In the genomic region with DNA sequence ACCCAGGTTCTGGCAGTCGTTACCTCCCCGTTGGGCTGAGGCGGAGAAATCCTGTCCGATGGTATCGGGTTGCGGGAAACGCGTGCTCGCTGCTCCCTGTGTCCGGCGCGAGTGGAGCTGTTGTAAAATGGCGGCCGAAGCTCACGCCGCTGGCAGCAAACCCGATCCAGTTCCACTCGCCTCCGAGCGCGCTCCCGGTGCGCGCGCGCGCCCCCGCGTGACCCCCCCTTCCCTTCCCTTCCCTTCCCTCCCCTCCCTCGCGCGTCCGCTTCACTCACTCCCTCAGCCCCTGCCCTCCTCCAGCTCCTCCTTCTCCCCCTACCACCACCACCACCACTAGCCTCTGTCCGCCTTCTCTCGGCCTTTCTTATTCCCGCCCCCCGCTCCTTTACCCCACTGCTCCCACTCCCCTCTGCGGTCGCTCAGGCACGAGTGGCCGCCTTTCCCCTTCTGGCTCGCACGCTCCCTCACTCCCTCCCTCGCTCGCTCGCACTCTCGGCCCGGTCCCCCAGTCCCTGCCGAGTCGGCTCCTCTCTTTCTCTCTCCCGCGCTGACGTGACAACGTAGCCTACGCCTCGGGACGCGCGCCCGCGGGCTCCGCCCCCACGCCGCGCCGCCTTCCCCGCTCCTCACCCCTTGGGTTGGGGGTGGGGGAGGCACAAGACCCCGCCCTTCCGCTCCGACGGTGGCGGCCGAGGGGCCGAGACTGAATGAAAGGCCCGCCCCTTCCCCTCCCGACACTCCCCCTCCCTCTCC, we compare ENCODE assay signal across 2 cellular contexts.
TF ChIP-seq lines count a peak whose summit lies in the region.

Gene SYNCRIP, minus strand, starts transcription at position 113 of the 756 bp plus-strand sequence. CDS start 1,447 bp downstream, outside the sequence.

TF ChIP-seq in HCT116, 20 proteins besides CTCF, POLR2A, EP300 and RAD21 (continued from another document):
- no peak for TF ChIP-seq SRF (IDR thresholded peaks at IDR 0.05; ENCODE audit: low read depth)
- TF ChIP-seq FOSL1 (IDR thresholded peaks at IDR 0.05; ENCODE audit: low read depth), result no peak
- no peak for TF ChIP-seq CEBPB (IDR thresholded peaks at IDR 0.05; ENCODE audit: low read depth)
- TF ChIP-seq EGR1 (IDR thresholded peaks at IDR 0.05; ENCODE audit: low read depth), result peak; percentile 82
- TF ChIP-seq REST (IDR thresholded peaks at IDR 0.05; ENCODE audit: low read depth), result no peak
- TF ChIP-seq JUND (IDR thresholded peaks at IDR 0.05), result peak; percentile 19; the same call in 1 of the 2 replicates
- TF ChIP-seq ZFX (IDR thresholded peaks at IDR 0.05), result no peak
- TF ChIP-seq ELF1 (IDR thresholded peaks at IDR 0.05; ENCODE audit: borderline replicate concordance, low read depth), result no peak
- peak; percentile 77 for TF ChIP-seq TCF7L2 (IDR thresholded peaks at IDR 0.05; ENCODE audit: borderline replicate concordance, extremely low read depth, insufficient read depth, insufficient read length)
- no peak; the same call in 1 of the 2 replicates for TF ChIP-seq CBX3 (IDR thresholded peaks at IDR 0.05; ENCODE audit: low read depth)
- peak; percentile 54; the same call in 1 of the 2 replicates for TF ChIP-seq MAX (IDR thresholded peaks at IDR 0.05)
- peak; percentile 79 for TF ChIP-seq YY1 (IDR thresholded peaks at IDR 0.05; ENCODE audit: extremely low read depth, insufficient replicate concordance, low read depth, low read length)
- TF ChIP-seq, protein P1, sequence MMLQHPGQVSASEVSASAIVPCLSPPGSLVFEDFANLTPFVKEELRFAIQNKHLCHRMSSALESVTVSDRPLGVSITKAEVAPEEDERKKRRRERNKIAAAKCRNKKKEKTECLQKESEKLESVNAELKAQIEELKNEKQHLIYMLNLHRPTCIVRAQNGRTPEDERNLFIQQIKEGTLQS (IDR thresholded peaks at IDR 0.05), result no peak
- no peak for TF ChIP-seq ZNF274 (IDR thresholded peaks at IDR 0.05; ENCODE audit: low read depth, low read length)
- peak; percentile 90 for TF ChIP-seq POLR2AphosphoS5 (IDR thresholded peaks at IDR 0.05; ENCODE audit: low read depth, low read length)
- TF ChIP-seq SIN3A (IDR thresholded peaks at IDR 0.05; ENCODE audit: low read depth), result peak; percentile 80
- TF ChIP-seq EZH2phosphoT487 (IDR thresholded peaks at IDR 0.05; ENCODE audit: borderline replicate concordance), result no peak

TF ChIP-seq in neural cell, 6 proteins besides CTCF, POLR2A, EP300 and RAD21 (continued from another document):
- TF ChIP-seq REST (IDR thresholded peaks at IDR 0.05; ENCODE audit: borderline replicate concordance) (peak; percentile 94), POLR2AphosphoS5 (IDR thresholded peaks at IDR 0.05) (peak; percentile 93), MXI1 (conservative IDR thresholded peaks at IDR 0.05; ENCODE audit: poor library complexity, severe bottlenecking) (peak; percentile 88)
